ENCODE assay signal across 35 cellular contexts in the genomic region with DNA sequence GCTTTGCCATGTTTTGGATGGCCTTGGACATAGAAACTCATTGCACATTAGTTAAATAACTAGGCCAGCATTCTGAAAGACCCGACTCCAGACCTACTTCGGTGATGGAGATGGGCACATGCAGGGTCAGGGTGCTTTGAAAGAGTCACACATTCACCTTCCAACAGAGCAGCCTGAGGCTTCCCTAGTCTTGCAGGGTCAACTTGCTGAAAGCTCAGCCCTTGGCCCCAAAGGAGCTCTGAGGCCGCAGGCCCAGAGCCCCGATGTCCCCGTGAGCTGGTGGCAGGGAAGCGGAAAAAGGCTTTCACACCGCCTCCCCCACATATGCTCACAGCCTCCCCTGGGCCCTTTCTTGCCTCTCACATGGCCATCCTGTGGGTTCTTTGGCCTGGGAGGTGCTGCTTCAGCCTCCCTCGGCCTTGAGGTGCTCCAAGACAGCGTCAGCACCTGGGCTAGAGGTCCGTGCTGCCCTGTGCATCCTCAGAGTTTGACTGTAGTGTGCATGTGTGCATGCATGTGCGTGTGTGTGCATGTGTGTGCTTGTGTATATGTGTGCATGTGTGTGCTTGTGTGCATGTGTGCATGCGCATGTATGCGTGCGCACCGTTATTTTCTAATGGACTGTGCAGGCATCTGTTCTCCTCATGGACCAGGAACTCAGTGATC. TPM values are rescaled to one million over a fixed set of nuclear protein-coding genes. Genes with fewer than 3 reads are reported as not detected.
DNase-seq lines count a peak whose midpoint lies in the region; ATAC-seq and TF ChIP-seq lines count a peak whose summit lies in the region.
"Had no signal": no experiment of that assay in that cellular context is flagged by ENCODE, and none has a peak within 500 bp of the region (broad histone marks: within the 10 kb centered on the region; RNA-seq: fewer than 3 reads in every experiment).

No MANE protein-coding gene starts in this region.

- no peak overlapping the region for H3K4me3 ChIP-seq in lower lobe of right lung
- no peak overlapping the region for H3K4me3 ChIP-seq in tibial artery
- H3K4me3 ChIP-seq: A549, ascending aorta, HAP-1, ovary, SJCRH30, skin epidermis, vagina had no signal

- intact Hi-C loops in lower lobe of right lung (cut with DNase I): no loop called here
- intact Hi-C loops in tibial artery (cut with DNase I; ENCODE audit: low total_unique reads): no loop called here
- intact Hi-C loops in CD14-positive monocyte (cut with micrococcal nuclease): no loop called here

- no peak for ATAC-seq in activated T-cell treated with anti-CD3 and anti-CD28 coated beads, Interleukin-2, amount 50 U/mL, for 72 hours (replicated peaks in 1 of 2)
- no peak for ATAC-seq in lower lobe of right lung
- ATAC-seq in GM21825 (IDR thresholded peaks at IDR 0.05; ENCODE audit: unreplicated experiment): no peak
- ATAC-seq: A549; CD8-positive, alpha-beta T cell; esophagus mucosa; natural killer cell had no signal

- H3K27ac ChIP-seq in lower lobe of right lung (no peak overlapping the region), tibial artery (no peak overlapping the region)
- H3K27ac ChIP-seq: A549, ascending aorta, HL-60, ovary, SJCRH30, skin epidermis, vagina had no signal

- H3K27me3 ChIP-seq in lower lobe of right lung (ENCODE audit: low read depth): no peaks in the 10 kb centered on the region
- no peaks in the 10 kb centered on the region for H3K27me3 ChIP-seq in tibial artery
- H3K27me3 ChIP-seq: ascending aorta, ovary, SJCRH30, vagina had no signal

- no peaks in the 10 kb centered on the region for H3K27me3 Mint-ChIP-seq in activated T-cell treated with anti-CD3 and anti-CD28 coated beads, Interleukin-2, amount 50 U/mL, for 24 hours
- no peaks in the 10 kb centered on the region for H3K27me3 Mint-ChIP-seq in activated T-cell treated with anti-CD3 and anti-CD28 coated beads, Interleukin-2, amount 50 U/mL, for 72 hours (ENCODE audit: low read depth)
- peaks cover 8% of the 10 kb centered on the region for H3K27me3 Mint-ChIP-seq in brain
- H3K27me3 Mint-ChIP-seq in CD14-positive monocyte (ENCODE audit: low read depth in 3 of 3): peaks cover 0 to 4% (median 0%) of the 10 kb centered on the region in 3 donors
- H3K27me3 Mint-ChIP-seq: activated naive CD8-positive, alpha-beta T cell treated with anti-CD3 and anti-CD28 coated beads for 36 hours; central memory CD8-positive, alpha-beta T cell; dendritic cell treated with granulocyte-macrophage colony-stimulating factor and Interleukin-4, amounts not matched to agents 40 ng/mL and 50 ng/mL, for 4 days had no signal

- H3K9me3 ChIP-seq in lower lobe of right lung: no peaks in the 10 kb centered on the region
- no peaks in the 10 kb centered on the region for H3K9me3 ChIP-seq in tibial artery
- H3K9me3 ChIP-seq: A549, ascending aorta, HAP-1, ovary, SJCRH30, vagina had no signal

- TF ChIP-seq CTCF in brain (conservative IDR thresholded peaks at IDR 0.05) (no peak), lower lobe of right lung (IDR thresholded peaks at IDR 0.05) (no peak), tibial artery (IDR thresholded peaks at IDR 0.05) (no peak), CD14-positive monocyte (IDR thresholded peaks at IDR 0.05) (no peak)

- H3K4me1 Mint-ChIP-seq in activated T-cell treated with anti-CD3 and anti-CD28 coated beads, Interleukin-2, amount 50 U/mL, for 24 hours (ENCODE audit: low read depth): no peaks in the 10 kb centered on the region
- H3K4me1 Mint-ChIP-seq in activated T-cell treated with anti-CD3 and anti-CD28 coated beads, Interleukin-2, amount 50 U/mL, for 72 hours (ENCODE audit: low read depth): peaks cover 6% of the 10 kb centered on the region
- H3K4me1 Mint-ChIP-seq in brain (peaks cover 45% of the 10 kb centered on the region), CD14-positive monocyte (no peaks in the 10 kb centered on the region)
- H3K4me1 Mint-ChIP-seq: central memory CD8-positive, alpha-beta T cell; natural killer cell had no signal

- H3K4me3 Mint-ChIP-seq in activated T-cell treated with anti-CD3 and anti-CD28 coated beads, Interleukin-2, amount 50 U/mL, for 24 hours: no peak overlapping the region
- no peak overlapping the region for H3K4me3 Mint-ChIP-seq in activated T-cell treated with anti-CD3 and anti-CD28 coated beads, Interleukin-2, amount 50 U/mL, for 72 hours
- peak overlapping the region in 1 of 5 experiments; percentile 49 for H3K4me3 Mint-ChIP-seq in brain
- no peak overlapping the region for H3K4me3 Mint-ChIP-seq in CD14-positive monocyte
- H3K4me3 Mint-ChIP-seq: activated naive CD8-positive, alpha-beta T cell treated with anti-CD3 and anti-CD28 coated beads for 36 hours; CD8-positive, alpha-beta T cell; central memory CD8-positive, alpha-beta T cell; dendritic cell treated with granulocyte-macrophage colony-stimulating factor and Interleukin-4, amounts not matched to agents 40 ng/mL and 50 ng/mL, for 4 days; natural killer cell had no signal

- H3K9me3 Mint-ChIP-seq in activated T-cell treated with anti-CD3 and anti-CD28 coated beads, Interleukin-2, amount 50 U/mL, for 24 hours: no peaks in the 10 kb centered on the region
- H3K9me3 Mint-ChIP-seq in activated T-cell treated with anti-CD3 and anti-CD28 coated beads, Interleukin-2, amount 50 U/mL, for 72 hours: peaks cover 4% of the 10 kb centered on the region in 2 donors
- H3K9me3 Mint-ChIP-seq in brain (peaks cover 0 to 6% (median 5%) of the 10 kb centered on the region in 5 experiments), CD14-positive monocyte (peaks cover 0 to 3% (median 0%) of the 10 kb centered on the region in 7 donors)
- H3K9me3 Mint-ChIP-seq: activated naive CD8-positive, alpha-beta T cell treated with anti-CD3 and anti-CD28 coated beads for 36 hours; activated T-helper 2 cell treated with anti-CD3 and anti-CD28 coated beads, Interferon-gamma antibody, Interleukin-2, Interleukin-4, amounts not matched to agents 10 μg/mL and 5 μg/mL and 100 μg/mL, durations not matched to agents 14 hours and 24 hours and 36 hours; CD8-positive, alpha-beta T cell; central memory CD8-positive, alpha-beta T cell had no signal

- H3K36me3 ChIP-seq in lower lobe of right lung: no peaks in the 10 kb centered on the region
- peaks cover 0 to 11% (median 5%) of the 10 kb centered on the region in 3 donors for H3K36me3 ChIP-seq in tibial artery
- H3K36me3 ChIP-seq: ascending aorta, HAP-1, ovary, SJCRH30, vagina had no signal

- H3K36me3 Mint-ChIP-seq in activated T-cell treated with anti-CD3 and anti-CD28 coated beads, Interleukin-2, amount 50 U/mL, for 24 hours (ENCODE audit: low read depth): no peaks in the 10 kb centered on the region
- H3K36me3 Mint-ChIP-seq in activated T-cell treated with anti-CD3 and anti-CD28 coated beads, Interleukin-2, amount 50 U/mL, for 72 hours (ENCODE audit: insufficient read depth in 2 of 2): peaks cover 2 to 5% of the 10 kb centered on the region in 2 donors
- H3K36me3 Mint-ChIP-seq in brain (peaks cover 5% of the 10 kb centered on the region), CD14-positive monocyte (no peaks in the 10 kb centered on the region)
- H3K36me3 Mint-ChIP-seq: natural killer cell had no signal

- H3K4me1 ChIP-seq in lower lobe of right lung (no peaks in the 10 kb centered on the region), tibial artery (peaks cover 0 to 30% (median 13%) of the 10 kb centered on the region in 4 donors)
- H3K4me1 ChIP-seq: SJCRH30 had no signal

- H3K27ac Mint-ChIP-seq in activated T-cell treated with anti-CD3 and anti-CD28 coated beads, Interleukin-2, amount 50 U/mL, for 24 hours: no peak overlapping the region
- no peak overlapping the region for H3K27ac Mint-ChIP-seq in activated T-cell treated with anti-CD3 and anti-CD28 coated beads, Interleukin-2, amount 50 U/mL, for 72 hours
- H3K27ac Mint-ChIP-seq in brain (peak overlapping the region in 4 of 5 experiments; percentile 61 to 81 (median 70)), CD14-positive monocyte (no peak overlapping the region)
- H3K27ac Mint-ChIP-seq: activated naive CD8-positive, alpha-beta T cell treated with anti-CD3 and anti-CD28 coated beads for 36 hours; activated T-helper 2 cell treated with anti-CD3 and anti-CD28 coated beads, Interferon-gamma antibody, Interleukin-2, Interleukin-4, amounts not matched to agents 10 μg/mL and 5 μg/mL and 100 μg/mL, durations not matched to agents 14 hours and 24 hours and 36 hours; CD8-positive, alpha-beta T cell; dendritic cell treated with granulocyte-macrophage colony-stimulating factor and Interleukin-4, amounts not matched to agents 40 ng/mL and 50 ng/mL, for 4 days; natural killer cell had no signal

- DNase-seq in activated T-cell treated with anti-CD3 and anti-CD28 coated beads, Interleukin-2, amount 50 U/mL, for 24 hours: peak; percentile 21
- DNase-seq in activated T-cell treated with anti-CD3 and anti-CD28 coated beads, Interleukin-2, amount 50 U/mL, for 72 hours: no peak
- DNase-seq in lower lobe of right lung (peak; percentile 19), tibial artery (peak; percentile 14 to 39), nucleus accumbens (lab: John Stamatoyannopoulos, UW) (no peak), CD14-positive monocyte (ENCODE audit: low spot score) (no peak)
- DNase-seq: activated CD4-positive, alpha-beta T cell treated with anti-CD3 and anti-CD28 coated beads for 48 hours; activated naive CD8-positive, alpha-beta T cell treated with anti-CD3 and anti-CD28 coated beads for 36 hours; DMS 273 treated with DMSO at 0.1 percent for 48 hours; KG1; kidney; natural killer cell; NCI-H1105 treated with DMSO at 0.1 percent for 48 hours; NCI-H1930; NCI-H2171 treated with DMSO at 0.1 percent for 48 hours; NCI-H510A treated with DMSO at 0.1 percent for 48 hours; ovary; RPMI8226; stimulated activated naive CD4-positive, alpha-beta T cell treated with Interleukin-2 at 50 U/mL for 16 hours; T-helper 9 cell had no signal

RNA-seq across cellular contexts. Expression of a gene that starts 21.6 kb away (rescaled TPM):
- 10 to 100 TPM; 46.0 to 47.2 TPM for total RNA-seq in activated T-cell treated with anti-CD3 and anti-CD28 coated beads, Interleukin-2, amount 50 U/mL, for 72 hours
- 20.2 TPM for polyA plus RNA-seq in brain (ENCODE audit: insufficient read depth, low read depth, low replicate concordance)
- 24.6 TPM for total RNA-seq in lower lobe of right lung
- polyA plus RNA-seq in CD14-positive monocyte: 10 to 100 TPM; 13.5 to 13.8 TPM
- total RNA-seq: MCF 10A had no signal

Comparison
In these comparisons a context has a peak if more than half of its experiments do, and no peak if none do; other contexts are left out.
1. DNase-seq: peak in activated T-cell treated with anti-CD3 and anti-CD28 coated beads, Interleukin-2, amount 50 U/mL, for 24 hours (single experiment), lower lobe of right lung (single experiment) and tibial artery (2 of 2); none in activated T-cell treated with anti-CD3 and anti-CD28 coated beads, Interleukin-2, amount 50 U/mL, for 72 hours (0 of 2), nucleus accumbens (0 of 56) and CD14-positive monocyte (single experiment).
2. H3K27ac Mint-ChIP-seq: peak in brain (4 of 5); none in activated T-cell treated with anti-CD3 and anti-CD28 coated beads, Interleukin-2, amount 50 U/mL, for 24 hours (single experiment), activated T-cell treated with anti-CD3 and anti-CD28 coated beads, Interleukin-2, amount 50 U/mL, for 72 hours (single experiment) and CD14-positive monocyte (0 of 7).